ENCODE assay signal across 1 cellular context in the genomic region with DNA sequence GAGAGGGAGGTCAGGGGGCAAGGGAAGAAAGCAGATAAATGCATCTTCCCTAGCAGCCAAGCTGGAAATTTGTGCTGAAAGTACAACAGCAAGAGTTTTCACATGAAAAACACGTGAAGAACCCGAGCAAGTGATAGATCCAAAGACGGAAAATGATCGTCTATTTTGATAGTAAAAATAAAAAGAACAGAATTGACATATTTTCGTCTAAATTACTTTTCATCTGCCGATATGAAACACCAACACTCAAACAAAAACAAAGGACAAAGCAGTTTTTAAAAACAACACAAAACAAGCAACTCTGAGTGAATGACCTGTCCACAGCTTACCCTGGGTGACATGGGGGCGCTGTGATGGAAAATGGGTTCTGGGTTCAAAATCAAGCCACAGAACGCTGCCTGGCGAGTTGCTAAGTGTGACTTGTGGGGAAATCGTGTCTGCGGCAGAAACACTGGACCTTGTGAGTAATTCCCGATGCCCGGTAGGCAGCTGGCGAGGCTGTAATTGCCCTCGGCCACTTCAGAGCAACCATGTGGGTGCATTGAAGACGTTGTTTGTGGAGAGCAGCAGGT.
TF ChIP-seq lines count a peak whose summit lies in the region.

No MANE protein-coding gene starts in this region.

TF ChIP-seq in WTC11, 78 proteins besides CTCF, POLR2A, EP300 and RAD21 (continued from another document):
- TF ChIP-seq, protein P1, sequence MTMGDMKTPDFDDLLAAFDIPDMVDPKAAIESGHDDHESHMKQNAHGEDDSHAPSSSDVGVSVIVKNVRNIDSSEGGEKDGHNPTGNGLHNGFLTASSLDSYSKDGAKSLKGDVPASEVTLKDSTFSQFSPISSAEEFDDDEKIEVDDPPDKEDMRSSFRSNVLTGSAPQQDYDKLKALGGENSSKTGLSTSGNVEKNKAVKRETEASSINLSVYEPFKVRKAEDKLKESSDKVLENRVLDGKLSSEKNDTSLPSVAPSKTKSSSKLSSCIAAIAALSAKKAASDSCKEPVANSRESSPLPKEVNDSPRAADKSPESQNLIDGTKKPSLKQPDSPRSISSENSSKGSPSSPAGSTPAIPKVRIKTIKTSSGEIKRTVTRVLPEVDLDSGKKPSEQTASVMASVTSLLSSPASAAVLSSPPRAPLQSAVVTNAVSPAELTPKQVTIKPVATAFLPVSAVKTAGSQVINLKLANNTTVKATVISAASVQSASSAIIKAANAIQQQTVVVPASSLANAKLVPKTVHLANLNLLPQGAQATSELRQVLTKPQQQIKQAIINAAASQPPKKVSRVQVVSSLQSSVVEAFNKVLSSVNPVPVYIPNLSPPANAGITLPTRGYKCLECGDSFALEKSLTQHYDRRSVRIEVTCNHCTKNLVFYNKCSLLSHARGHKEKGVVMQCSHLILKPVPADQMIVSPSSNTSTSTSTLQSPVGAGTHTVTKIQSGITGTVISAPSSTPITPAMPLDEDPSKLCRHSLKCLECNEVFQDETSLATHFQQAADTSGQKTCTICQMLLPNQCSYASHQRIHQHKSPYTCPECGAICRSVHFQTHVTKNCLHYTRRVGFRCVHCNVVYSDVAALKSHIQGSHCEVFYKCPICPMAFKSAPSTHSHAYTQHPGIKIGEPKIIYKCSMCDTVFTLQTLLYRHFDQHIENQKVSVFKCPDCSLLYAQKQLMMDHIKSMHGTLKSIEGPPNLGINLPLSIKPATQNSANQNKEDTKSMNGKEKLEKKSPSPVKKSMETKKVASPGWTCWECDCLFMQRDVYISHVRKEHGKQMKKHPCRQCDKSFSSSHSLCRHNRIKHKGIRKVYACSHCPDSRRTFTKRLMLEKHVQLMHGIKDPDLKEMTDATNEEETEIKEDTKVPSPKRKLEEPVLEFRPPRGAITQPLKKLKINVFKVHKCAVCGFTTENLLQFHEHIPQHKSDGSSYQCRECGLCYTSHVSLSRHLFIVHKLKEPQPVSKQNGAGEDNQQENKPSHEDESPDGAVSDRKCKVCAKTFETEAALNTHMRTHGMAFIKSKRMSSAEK (CRISPR knock-in tag; IDR thresholded peaks at IDR 0.05; ENCODE audit: borderline replicate concordance), result no peak
- TF ChIP-seq, protein P2, sequence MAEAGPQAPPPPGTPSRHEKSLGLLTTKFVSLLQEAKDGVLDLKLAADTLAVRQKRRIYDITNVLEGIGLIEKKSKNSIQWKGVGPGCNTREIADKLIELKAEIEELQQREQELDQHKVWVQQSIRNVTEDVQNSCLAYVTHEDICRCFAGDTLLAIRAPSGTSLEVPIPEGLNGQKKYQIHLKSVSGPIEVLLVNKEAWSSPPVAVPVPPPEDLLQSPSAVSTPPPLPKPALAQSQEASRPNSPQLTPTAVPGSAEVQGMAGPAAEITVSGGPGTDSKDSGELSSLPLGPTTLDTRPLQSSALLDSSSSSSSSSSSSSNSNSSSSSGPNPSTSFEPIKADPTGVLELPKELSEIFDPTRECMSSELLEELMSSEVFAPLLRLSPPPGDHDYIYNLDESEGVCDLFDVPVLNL (CRISPR knock-in tag; IDR thresholded peaks at IDR 0.05; ENCODE audit: borderline replicate concordance, low read depth), result no peak
- TF ChIP-seq, protein P3, sequence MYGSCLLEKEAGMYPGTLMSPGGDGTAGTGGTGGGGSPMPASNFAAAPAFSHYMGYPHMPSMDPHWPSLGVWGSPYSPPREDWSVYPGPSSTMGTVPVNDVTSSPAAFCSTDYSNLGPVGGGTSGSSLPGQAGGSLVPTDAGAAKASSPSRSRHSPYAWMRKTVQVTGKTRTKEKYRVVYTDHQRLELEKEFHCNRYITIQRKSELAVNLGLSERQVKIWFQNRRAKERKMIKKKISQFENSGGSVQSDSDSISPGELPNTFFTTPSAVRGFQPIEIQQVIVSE (CRISPR knock-in tag; IDR thresholded peaks at IDR 0.05; ENCODE audit: borderline replicate concordance), result no peak
- TF ChIP-seq ZNF416 (CRISPR knock-in tag; IDR thresholded peaks at IDR 0.05) (no peak), SOX15 (CRISPR knock-in tag; IDR thresholded peaks at IDR 0.05) (no peak), TEAD4 (CRISPR knock-in tag; IDR thresholded peaks at IDR 0.05) (no peak)
